In genomic region chr4:176212388-176212787, GRCh38 we compare ENCODE assay signal across 14 cellular contexts. TPM values are rescaled to one million over a fixed set of nuclear protein-coding genes. Genes with fewer than 3 reads are reported as not detected.
"Had no signal": no experiment of that assay in that cellular context is flagged by ENCODE, and none has a peak within 500 bp of the region (broad histone marks: within the 10 kb centered on the region; RNA-seq: fewer than 3 reads in every experiment).

No MANE protein-coding gene starts in this region.

RNA-seq across cellular contexts. Expression of gene SPATA4, which starts 17.0 kb away (rescaled TPM):
- total RNA-seq: activated CD4-positive, alpha-beta memory T cell treated with anti-CD3 and anti-CD28 coated beads, Interleukin-2, amount 10 ng/mL, durations not matched to agents 7 days and 5 days; activated CD4-positive, alpha-beta T cell treated with anti-CD3 and anti-CD28 coated beads for 36 hours; activated CD4-positive, alpha-beta T cell treated with anti-CD3 and anti-CD28 coated beads, Interleukin-2, amount 10 ng/mL, durations not matched to agents 7 days and 5 days; activated CD8-positive, alpha-beta memory T cell treated with anti-CD3 and anti-CD28 coated beads, Interleukin-2, amount 10 ng/mL, durations not matched to agents 7 days and 5 days; activated CD8-positive, alpha-beta T cell treated with anti-CD3 and anti-CD28 coated beads, Interleukin-2, amount 10 ng/mL, durations not matched to agents 7 days and 5 days; activated naive CD8-positive, alpha-beta T cell treated with anti-CD3 and anti-CD28 coated beads, Interleukin-2, amount 10 ng/mL, durations not matched to agents 7 days and 5 days; activated T-helper 2 cell treated with anti-CD3 and anti-CD28 coated beads, Interferon-gamma antibody, Interleukin-2, Interleukin-4, amounts not matched to agents 10 μg/mL and 5 μg/mL and 100 μg/mL, durations not matched to agents 14 hours and 24 hours and 36 hours; ascending aorta; chondrocyte; T-helper 17 cell; T-helper 2 cell treated with Interferon-gamma antibody and Interleukin-4, amounts not matched to agents 100 ng/mL and 5 ng/mL, for 36 hours; WTC11 had no signal

RNA-seq across cellular contexts. Expression of gene ASB5, which starts 56.6 kb away (rescaled TPM):
- total RNA-seq: activated CD4-positive, alpha-beta memory T cell treated with anti-CD3 and anti-CD28 coated beads, Interleukin-2, amount 10 ng/mL, durations not matched to agents 7 days and 5 days; activated CD4-positive, alpha-beta T cell treated with anti-CD3 and anti-CD28 coated beads for 36 hours; activated CD4-positive, alpha-beta T cell treated with anti-CD3 and anti-CD28 coated beads, Interleukin-2, amount 10 ng/mL, durations not matched to agents 7 days and 5 days; activated CD8-positive, alpha-beta memory T cell treated with anti-CD3 and anti-CD28 coated beads, Interleukin-2, amount 10 ng/mL, durations not matched to agents 7 days and 5 days; activated CD8-positive, alpha-beta T cell treated with anti-CD3 and anti-CD28 coated beads, Interleukin-2, amount 10 ng/mL, durations not matched to agents 7 days and 5 days; activated naive CD8-positive, alpha-beta T cell treated with anti-CD3 and anti-CD28 coated beads, Interleukin-2, amount 10 ng/mL, durations not matched to agents 7 days and 5 days; activated T-helper 2 cell treated with anti-CD3 and anti-CD28 coated beads, Interferon-gamma antibody, Interleukin-2, Interleukin-4, amounts not matched to agents 10 μg/mL and 5 μg/mL and 100 μg/mL, durations not matched to agents 14 hours and 24 hours and 36 hours; ascending aorta; bronchial epithelial cell; cardiac muscle cell; T-helper 17 cell; T-helper 2 cell treated with Interferon-gamma antibody and Interleukin-4, amounts not matched to agents 100 ng/mL and 5 ng/mL, for 36 hours; WTC11 had no signal
